ENCODE assay signal across 1 cellular context in the genomic region with DNA sequence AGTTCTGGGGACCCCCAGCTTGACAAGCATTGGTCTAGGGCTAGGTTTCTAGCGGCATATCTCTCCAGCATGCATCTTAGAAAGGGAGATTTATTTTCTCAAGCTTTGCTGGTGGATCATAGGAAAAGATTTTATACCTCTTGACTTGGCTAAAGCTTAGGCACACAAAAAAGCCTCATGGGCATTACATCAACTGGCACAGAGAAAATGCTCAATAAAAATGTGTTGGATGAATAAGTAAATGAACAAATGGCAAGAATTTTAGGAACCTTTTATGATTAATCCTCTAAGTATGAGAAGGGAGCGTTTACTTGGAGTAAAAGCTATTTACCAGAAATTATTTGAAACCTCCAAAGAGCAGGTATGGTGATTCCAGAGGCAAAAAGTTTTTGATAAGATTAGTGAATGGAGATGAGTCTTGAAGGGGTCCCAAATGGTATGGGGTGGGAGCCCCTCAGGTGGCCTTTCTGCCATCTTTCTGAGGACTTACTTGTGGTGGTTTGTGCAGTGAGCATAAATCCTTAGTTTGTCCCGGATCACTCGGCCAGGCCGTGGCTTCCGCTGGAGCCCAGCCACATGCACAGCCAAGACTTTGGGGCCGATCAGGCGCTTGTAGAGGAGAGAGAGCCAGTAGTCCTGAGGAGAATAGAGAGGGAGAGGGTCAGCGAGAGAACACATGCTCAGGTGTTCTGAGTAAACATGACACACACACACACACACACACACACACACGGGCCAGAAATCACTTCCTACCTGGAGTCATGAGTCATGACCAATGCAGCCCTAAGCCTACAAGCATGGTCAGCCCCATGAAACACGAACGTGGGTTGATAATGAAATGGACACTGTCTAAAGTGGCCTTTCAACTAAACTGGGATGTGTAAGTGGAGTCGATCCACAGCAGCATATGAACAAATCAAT.
TF ChIP-seq lines count a peak whose summit lies in the region.

No MANE protein-coding gene starts in this region.

TF ChIP-seq in HepG2, 621 proteins besides CTCF, POLR2A, EP300 and RAD21 (continued from another document and continues in another):
- TF ChIP-seq ZBTB49 (CRISPR knock-in tag; IDR thresholded peaks at IDR 0.05; ENCODE audit: borderline replicate concordance) (no peak), NCOR1 (IDR thresholded peaks at IDR 0.05; ENCODE audit: borderline replicate concordance, low read length) (no peak), KLF12 (CRISPR knock-in tag; IDR thresholded peaks at IDR 0.05; ENCODE audit: borderline replicate concordance) (no peak), FOXC1 (CRISPR knock-in tag; IDR thresholded peaks at IDR 0.05; ENCODE audit: borderline replicate concordance) (no peak), HNRNPLL (IDR thresholded peaks at IDR 0.05; ENCODE audit: low read depth, low read length, poor library complexity, severe bottlenecking) (no peak), RBM22 (optimal IDR thresholded peaks at IDR 0.05; ENCODE audit: low read length) (no peak), MIXL1 (CRISPR knock-in tag; IDR thresholded peaks at IDR 0.05) (no peak), ATF1 (CRISPR knock-in tag; IDR thresholded peaks at IDR 0.05) (no peak), ZNF615 (CRISPR knock-in tag; IDR thresholded peaks at IDR 0.05; ENCODE audit: borderline replicate concordance) (no peak), SMC3 (IDR thresholded peaks at IDR 0.05; ENCODE audit: low read length) (no peak), HINFP (CRISPR knock-in tag; IDR thresholded peaks at IDR 0.05; ENCODE audit: low read depth) (no peak), BCL6 (CRISPR knock-in tag; IDR thresholded peaks at IDR 0.05) (no peak), ATF7-NPFF (CRISPR knock-in tag; IDR thresholded peaks at IDR 0.05; ENCODE audit: low read depth) (no peak), MEF2D (CRISPR knock-in tag; IDR thresholded peaks at IDR 0.05) (no peak), CCAR2 (optimal IDR thresholded peaks at IDR 0.05; ENCODE audit: low read depth, low read length) (no peak), NR2F2 (IDR thresholded peaks at IDR 0.05; ENCODE audit: borderline replicate concordance, low read depth) (no peak), ZNF350 (CRISPR knock-in tag; IDR thresholded peaks at IDR 0.05; ENCODE audit: borderline replicate concordance, low read depth) (no peak), YEATS4 (CRISPR knock-in tag; IDR thresholded peaks at IDR 0.05; ENCODE audit: borderline replicate concordance) (no peak), ZNF543 (CRISPR knock-in tag; IDR thresholded peaks at IDR 0.05) (no peak), ZNF773 (CRISPR knock-in tag; IDR thresholded peaks at IDR 0.05; ENCODE audit: borderline replicate concordance) (no peak), ARID5B (CRISPR knock-in tag; IDR thresholded peaks at IDR 0.05) (peak; percentile 67), ZNF468 (CRISPR knock-in tag; IDR thresholded peaks at IDR 0.05) (no peak), TP53 (CRISPR knock-in tag; conservative IDR thresholded peaks at IDR 0.05) (no peak), NR3C1 (CRISPR knock-in tag; IDR thresholded peaks at IDR 0.05) (no peak), ZNF709 (CRISPR knock-in tag; IDR thresholded peaks at IDR 0.05) (no peak), SKIL (CRISPR knock-in tag; IDR thresholded peaks at IDR 0.05; ENCODE audit: borderline replicate concordance) (no peak), NFE2 (CRISPR knock-in tag; IDR thresholded peaks at IDR 0.05) (no peak), REXO4 (CRISPR knock-in tag; IDR thresholded peaks at IDR 0.05; ENCODE audit: borderline replicate concordance) (no peak), ZNF136 (CRISPR knock-in tag; IDR thresholded peaks at IDR 0.05; ENCODE audit: low read depth) (no peak), ZNF556 (CRISPR knock-in tag; IDR thresholded peaks at IDR 0.05; ENCODE audit: borderline replicate concordance) (no peak), MXD1 (CRISPR knock-in tag; IDR thresholded peaks at IDR 0.05) (no peak), ZNF121 (CRISPR knock-in tag; IDR thresholded peaks at IDR 0.05) (no peak), MAZ (IDR thresholded peaks at IDR 0.05; ENCODE audit: borderline replicate concordance, low read depth, low read length) (no peak), MAZ (CRISPR knock-in tag; IDR thresholded peaks at IDR 0.05; ENCODE audit: low read depth) (no peak), ELF1 (CRISPR knock-in tag; IDR thresholded peaks at IDR 0.05) (0 out of 2 replicates have a peak, but pooled peaks have one; percentile 24), ZFP36L1 (CRISPR knock-in tag; IDR thresholded peaks at IDR 0.05) (no peak), GFI1 (CRISPR knock-in tag; IDR thresholded peaks at IDR 0.05; ENCODE audit: borderline replicate concordance) (no peak), ZNF18 (CRISPR knock-in tag; IDR thresholded peaks at IDR 0.05; ENCODE audit: insufficient replicate concordance) (no peak)
- TF ChIP-seq, protein P1, sequence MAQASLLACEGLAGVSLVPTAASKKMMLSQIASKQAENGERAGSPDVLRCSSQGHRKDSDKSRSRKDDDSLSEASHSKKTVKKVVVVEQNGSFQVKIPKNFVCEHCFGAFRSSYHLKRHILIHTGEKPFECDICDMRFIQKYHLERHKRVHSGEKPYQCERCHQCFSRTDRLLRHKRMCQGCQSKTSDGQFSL (CRISPR knock-in tag; IDR thresholded peaks at IDR 0.05), result no peak
- TF ChIP-seq, protein P2, sequence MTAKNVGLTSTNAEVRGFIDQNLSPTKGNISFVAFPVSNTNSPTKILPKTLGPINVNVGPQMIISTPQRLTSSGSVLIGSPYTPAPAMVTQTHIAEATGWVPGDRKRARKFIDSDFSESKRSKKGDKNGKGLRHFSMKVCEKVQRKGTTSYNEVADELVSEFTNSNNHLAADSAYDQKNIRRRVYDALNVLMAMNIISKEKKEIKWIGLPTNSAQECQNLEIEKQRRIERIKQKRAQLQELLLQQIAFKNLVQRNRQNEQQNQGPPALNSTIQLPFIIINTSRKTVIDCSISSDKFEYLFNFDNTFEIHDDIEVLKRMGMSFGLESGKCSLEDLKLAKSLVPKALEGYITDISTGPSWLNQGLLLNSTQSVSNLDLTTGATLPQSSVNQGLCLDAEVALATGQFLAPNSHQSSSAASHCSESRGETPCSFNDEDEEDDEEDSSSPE (CRISPR knock-in tag; IDR thresholded peaks at IDR 0.05), result no peak
- TF ChIP-seq, protein P3, sequence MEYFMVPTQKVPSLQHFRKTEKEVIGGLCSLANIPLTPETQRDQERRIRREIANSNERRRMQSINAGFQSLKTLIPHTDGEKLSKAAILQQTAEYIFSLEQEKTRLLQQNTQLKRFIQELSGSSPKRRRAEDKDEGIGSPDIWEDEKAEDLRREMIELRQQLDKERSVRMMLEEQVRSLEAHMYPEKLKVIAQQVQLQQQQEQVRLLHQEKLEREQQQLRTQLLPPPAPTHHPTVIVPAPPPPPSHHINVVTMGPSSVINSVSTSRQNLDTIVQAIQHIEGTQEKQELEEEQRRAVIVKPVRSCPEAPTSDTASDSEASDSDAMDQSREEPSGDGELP (IDR thresholded peaks at IDR 0.05; ENCODE audit: borderline replicate concordance, low read depth), result peak; percentile 82; the same call in 1 of the 2 replicates
- TF ChIP-seq, protein P4, sequence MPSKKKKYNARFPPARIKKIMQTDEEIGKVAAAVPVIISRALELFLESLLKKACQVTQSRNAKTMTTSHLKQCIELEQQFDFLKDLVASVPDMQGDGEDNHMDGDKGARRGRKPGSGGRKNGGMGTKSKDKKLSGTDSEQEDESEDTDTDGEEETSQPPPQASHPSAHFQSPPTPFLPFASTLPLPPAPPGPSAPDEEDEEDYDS (CRISPR knock-in tag; IDR thresholded peaks at IDR 0.05), result no peak
